9 cellular contexts compared by ENCODE assay signal in the genomic region with DNA sequence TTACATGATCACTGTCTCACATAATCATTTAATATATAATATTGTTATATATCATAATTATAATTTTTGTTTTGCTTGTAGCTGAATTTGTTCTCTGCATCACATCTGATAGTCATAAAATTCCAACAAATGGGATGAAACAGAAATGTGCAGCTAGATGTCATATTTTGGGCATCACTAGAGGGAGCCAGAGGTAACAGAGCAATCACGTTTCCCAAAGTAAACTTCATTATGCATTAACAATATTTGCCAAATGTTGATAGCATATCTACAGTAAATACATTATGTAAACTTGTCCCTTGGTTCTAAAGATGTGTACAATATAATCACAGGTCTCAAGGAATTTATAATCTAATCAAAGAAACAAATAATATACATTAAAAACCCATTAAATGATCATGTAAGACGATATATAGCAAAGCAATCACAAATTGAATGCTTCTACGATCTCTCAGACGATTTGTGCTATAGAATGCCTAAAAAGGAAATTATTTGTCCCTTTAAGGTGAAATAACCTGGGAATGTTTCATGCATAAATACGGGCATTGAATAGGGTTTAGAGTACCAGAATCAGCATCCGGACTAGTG.
DNase-seq lines count a peak whose midpoint lies in the region; ATAC-seq and TF ChIP-seq lines count a peak whose summit lies in the region.
"Had no signal": no experiment of that assay in that cellular context is flagged by ENCODE, and none has a peak within 500 bp of the region (broad histone marks: within the 10 kb centered on the region; RNA-seq: fewer than 3 reads in every experiment).

No MANE protein-coding gene starts in this region.

- ATAC-seq in heart right ventricle (no peak), Right ventricle myocardium inferior (no peak)

- H3K4me3 ChIP-seq in heart right ventricle (no peak overlapping the region), Peyer's patch (no peak overlapping the region), foreskin fibroblast (ENCODE audit: low read depth in 1 of 2, low read length in 2 of 2) (no peak overlapping the region), tibial nerve (no peak overlapping the region)

- TF ChIP-seq EP300 in tibial nerve (IDR thresholded peaks at IDR 0.05), result no peak

- no peaks in the 10 kb centered on the region for H3K36me3 Mint-ChIP-seq in activated CD4-positive, alpha-beta T cell treated with anti-CD3 and anti-CD28 coated beads, Interleukin-2, amount 10 ng/mL, durations not matched to agents 7 days and 5 days (ENCODE audit: low read depth)
- H3K36me3 Mint-ChIP-seq: activated naive CD8-positive, alpha-beta T cell treated with anti-CD3 and anti-CD28 coated beads, Interleukin-2, amount 10 ng/mL, durations not matched to agents 7 days and 5 days had no signal

- peak; percentile 33 to 75 (median 60) for TF ChIP-seq CTCF in heart right ventricle (IDR thresholded peaks at IDR 0.05)
- peak in 5 of 6 experiments; percentile 32 to 71 (median 60) for TF ChIP-seq CTCF in Peyer's patch (IDR thresholded peaks at IDR 0.05)
- peak; percentile 69 for TF ChIP-seq CTCF in foreskin fibroblast (IDR thresholded peaks at IDR 0.05; ENCODE audit: low read depth, low read length)
- peak; percentile 51 to 78 (median 61) for TF ChIP-seq CTCF in tibial nerve (IDR thresholded peaks at IDR 0.05)

- no peaks in the 10 kb centered on the region for H3K36me3 ChIP-seq in heart right ventricle
- H3K36me3 ChIP-seq in Peyer's patch, result no peaks in the 10 kb centered on the region
- H3K36me3 ChIP-seq in tibial nerve, result no peaks in the 10 kb centered on the region

- H3K4me1 Mint-ChIP-seq in activated CD4-positive, alpha-beta T cell treated with anti-CD3 and anti-CD28 coated beads, Interleukin-2, amount 10 ng/mL, durations not matched to agents 7 days and 5 days, result no peaks in the 10 kb centered on the region
- H3K4me1 Mint-ChIP-seq: activated naive CD8-positive, alpha-beta T cell treated with anti-CD3 and anti-CD28 coated beads, Interleukin-2, amount 10 ng/mL, durations not matched to agents 7 days and 5 days had no signal

- no peak overlapping the region for H3K4me3 Mint-ChIP-seq in activated CD4-positive, alpha-beta T cell treated with anti-CD3 and anti-CD28 coated beads, Interleukin-2, amount 10 ng/mL, durations not matched to agents 7 days and 5 days
- H3K4me3 Mint-ChIP-seq: activated naive CD8-positive, alpha-beta T cell treated with anti-CD3 and anti-CD28 coated beads, Interleukin-2, amount 10 ng/mL, durations not matched to agents 7 days and 5 days had no signal

- POLR2A ChIA-PET in activated CD4-positive, alpha-beta T cell treated with anti-CD3 and anti-CD28 coated beads, Interleukin-2, amount 10 ng/mL, durations not matched to agents 7 days and 5 days (lab: Charles Lee), result no interaction called here

- CTCF ChIA-PET in activated CD4-positive, alpha-beta T cell treated with anti-CD3 and anti-CD28 coated beads, Interleukin-2, amount 10 ng/mL, durations not matched to agents 7 days and 5 days (lab: Charles Lee), result no interaction called here

- peaks cover 0 to 8% (median 0%) of the 10 kb centered on the region in 9 donors for H3K4me1 ChIP-seq in heart right ventricle
- H3K4me1 ChIP-seq in Peyer's patch, result no peaks in the 10 kb centered on the region
- peaks cover 0 to 10% (median 0%) of the 10 kb centered on the region in 4 donors for H3K4me1 ChIP-seq in tibial nerve

- no peak overlapping the region for H3K27ac Mint-ChIP-seq in activated CD4-positive, alpha-beta T cell treated with anti-CD3 and anti-CD28 coated beads, Interleukin-2, amount 10 ng/mL, durations not matched to agents 7 days and 5 days
- H3K27ac Mint-ChIP-seq: activated naive CD8-positive, alpha-beta T cell treated with anti-CD3 and anti-CD28 coated beads, Interleukin-2, amount 10 ng/mL, durations not matched to agents 7 days and 5 days had no signal

- intact Hi-C loops in heart right ventricle (cut with DNase I) (loop anchor here in 5 of 10 donors (5.0 to 10.0 kb wide), 5 partner anchors 118 to 912 kb away; partner anchors contain the start of gene RGMA (in 1 of the 5)), Right ventricle myocardium inferior (cut with DNase I) (loop anchor here (5.0 kb wide), 1 partner anchor 125 kb away; no protein-coding TSS in a partner anchor)

- H3K27ac ChIP-seq in heart right ventricle (no peak overlapping the region), Peyer's patch (no peak overlapping the region), tibial nerve (no peak overlapping the region)

- H3K9me3 ChIP-seq in heart right ventricle (no peaks in the 10 kb centered on the region), Peyer's patch (no peaks in the 10 kb centered on the region), tibial nerve (no peaks in the 10 kb centered on the region)

- WGBS in heart right ventricle, 2 donors, result 64 to 65% methylated on average over 6 of the region's 6 CpGs
- WGBS in tibial nerve, 2 donors, result 65 to 68% methylated on average over 6 of the region's 6 CpGs

- H3K9me3 Mint-ChIP-seq in activated CD4-positive, alpha-beta T cell treated with anti-CD3 and anti-CD28 coated beads, Interleukin-2, amount 10 ng/mL, durations not matched to agents 7 days and 5 days, result no peaks in the 10 kb centered on the region
- H3K9me3 Mint-ChIP-seq: activated naive CD8-positive, alpha-beta T cell treated with anti-CD3 and anti-CD28 coated beads, Interleukin-2, amount 10 ng/mL, durations not matched to agents 7 days and 5 days had no signal

- no peak for TF ChIP-seq POLR2A in Peyer's patch (IDR thresholded peaks at IDR 0.05)
- no peak for TF ChIP-seq POLR2A in tibial nerve (IDR thresholded peaks at IDR 0.05)

- no peaks in the 10 kb centered on the region for H3K27me3 ChIP-seq in heart right ventricle
- H3K27me3 ChIP-seq in Peyer's patch, result no peaks in the 10 kb centered on the region
- no peaks in the 10 kb centered on the region for H3K27me3 ChIP-seq in tibial nerve

- DNase-seq in heart right ventricle, result no peak
- DNase-seq in Right ventricle myocardium inferior (ENCODE audit: missing footprints), result no peak
- no peak for DNase-seq in Peyer's patch
- DNase-seq in foreskin fibroblast, result peak in 1 of 2 donors; percentile 32
- peak in 1 of 2 donors; percentile 74 for DNase-seq in tibial nerve (ENCODE audit: low spot score in 2 of 2)
- DNase-seq in activated CD4-positive, alpha-beta T cell treated with anti-CD3 and anti-CD28 coated beads, Interleukin-2, amount 10 ng/mL, durations not matched to agents 7 days and 5 days, result no peak
- DNase-seq in NOMO-1 (lab: John Stamatoyannopoulos, UW; ENCODE audit: unreplicated experiment in 2 of 2), result no peak
- no peak for DNase-seq in central memory CD4-positive, alpha-beta T cell
- DNase-seq: activated naive CD8-positive, alpha-beta T cell treated with anti-CD3 and anti-CD28 coated beads, Interleukin-2, amount 10 ng/mL, durations not matched to agents 7 days and 5 days had no signal

- peaks cover 4% of the 10 kb centered on the region for H3K27me3 Mint-ChIP-seq in activated CD4-positive, alpha-beta T cell treated with anti-CD3 and anti-CD28 coated beads, Interleukin-2, amount 10 ng/mL, durations not matched to agents 7 days and 5 days
